Comparison of ENCODE assay signal across 18 cellular contexts in genomic region chr19:52142001-52142595, GRCh38. TPM values are rescaled to one million over a fixed set of nuclear protein-coding genes. Genes with fewer than 3 reads are reported as not detected.
DNase-seq lines count a peak whose midpoint lies in the region; ATAC-seq, FAIRE-seq and TF ChIP-seq lines count a peak whose summit lies in the region.
"Had no signal": no experiment of that assay in that cellular context is flagged by ENCODE, and none has a peak within 500 bp of the region (broad histone marks: within the 10 kb centered on the region; RNA-seq: fewer than 3 reads in every experiment).

No MANE protein-coding gene starts in this region.

- TF ChIP-seq CTCF in K562 (IDR thresholded peaks at IDR 0.05 in 2 of 3, conservative IDR thresholded peaks at IDR 0.05 in 1 of 3; ENCODE audit: insufficient read depth in 2 of 3, low read depth in 1 of 3, low read length in 3 of 3) = no peak
- no peak for TF ChIP-seq CTCF in mesothelial cell of epicardium (IDR thresholded peaks at IDR 0.05; ENCODE audit: unreplicated experiment)
- TF ChIP-seq CTCF in transverse colon (IDR thresholded peaks at IDR 0.05) = no peak

- H4K20me1 ChIP-seq in K562 (replicated peaks; ENCODE audit: control insufficient read depth, insufficient read depth, low read length) = no peaks in the 10 kb centered on the region

- H2AFZ ChIP-seq in K562 (ENCODE audit: low read depth, low read length) = no peak overlapping the region

- peaks cover 24% of the 10 kb centered on the region for H3K79me2 ChIP-seq in K562 (ENCODE audit: control insufficient read depth, insufficient read depth, low read length)

- ATAC-seq in K562 (no peak), GM18867 (IDR thresholded peaks at IDR 0.05; ENCODE audit: unreplicated experiment) (no peak)
- ATAC-seq: HCT116 had no signal

- no peaks in the 10 kb centered on the region for H3K9me1 ChIP-seq in K562 (ENCODE audit: control insufficient read depth, insufficient read depth, low read length)

- no peak overlapping the region for H3K9ac ChIP-seq in K562 (ENCODE audit: insufficient read depth in 1 of 2, low read depth in 2 of 2, low read length in 2 of 2)
- H3K9ac ChIP-seq: KMS-11 had no signal

- intact Hi-C loops in K562 (cut with micrococcal nuclease) = loop anchor here (5.0 kb wide), 1 partner anchor 45 kb away; no protein-coding TSS in a partner anchor
- intact Hi-C loops in transverse colon (cut with DNase I; ENCODE audit: low total_unique reads) = no loop called here

- DNase-seq in ELF-1 (ENCODE audit: low read depth, low spot score) = peak; percentile 2
- DNase-seq in OCI-M1 (lab: John Stamatoyannopoulos, UW) = peak; percentile 12
- DNase-seq in K562 (ENCODE audit: extremely low read depth in 1 of 4, low spot score in 3 of 4) = peak in 1 of 4 experiments; percentile 2
- DNase-seq in mesothelial cell of epicardium (ENCODE audit: low spot score in 2 of 2, unreplicated experiment in 2 of 2) = no peak
- DNase-seq in SKM-1 treated with dmso at 0.1 percent for 144 hours (lab: John Stamatoyannopoulos, UW; ENCODE audit: unreplicated experiment) = no peak
- no peak for DNase-seq in transverse colon
- no peak for DNase-seq in NCI-H2171 (lab: John Stamatoyannopoulos, UW)
- DNase-seq: CD4-positive, alpha-beta memory T cell; MG63; NCI-H1105; NCI-H1694 treated with DMSO at 0.1 percent for 48 hours; NCI-H446; SHP77 treated with DMSO at 0.1 percent for 48 hours had no signal

- H3K4me1 Mint-ChIP-seq in mesothelial cell of epicardium = peaks cover 31% of the 10 kb centered on the region

- H3K9me3 ChIP-seq in K562 (replicated peaks; ENCODE audit: control insufficient read depth, insufficient read depth, low read depth, low read length) = peaks cover 4% of the 10 kb centered on the region
- peaks cover 0 to 14% of the 10 kb centered on the region in 2 donors for H3K9me3 ChIP-seq in transverse colon

- CTCF ChIA-PET in K562 (lab: Yijun Ruan, JAX; ENCODE audit: low intra/inter-chr PET ratio) = no interaction called here

- FAIRE-seq in K562 (lab: Jason Lieb, UNC) = no peak

- H3K4me3 ChIP-seq in K562 (no peak overlapping the region), transverse colon (no peak overlapping the region)
- H3K4me3 ChIP-seq: MG63 had no signal

- POLR2A ChIA-PET in K562 (lab: Yijun Ruan, JAX) = no interaction called here

- no peak for TF ChIP-seq RAD21 in K562 (CRISPR knock-in tag; conservative IDR thresholded peaks at IDR 0.05 in 1 of 2, IDR thresholded peaks at IDR 0.05 in 1 of 2)

- 0% methylated on average over 3 of the region's 3 CpGs for WGBS in K562 (ENCODE audit: insufficient coverage, low coverage, missing lambda C conversion rate)
- 87% methylated on average over 3 of the region's 3 CpGs; no CpG with 5 or more reads in 1 of the 2 donors for WGBS in transverse colon (ENCODE audit: low coverage in 1 of 2), 2 donors

- H3K27ac Mint-ChIP-seq in mesothelial cell of epicardium = peak overlapping the region; percentile 67

- no peak for TF ChIP-seq POLR2A in K562 (conservative IDR thresholded peaks at IDR 0.05)
- TF ChIP-seq POLR2A in transverse colon (IDR thresholded peaks at IDR 0.05) = no peak

- peaks cover 27% of the 10 kb centered on the region for H3K9me3 Mint-ChIP-seq in mesothelial cell of epicardium

- BruUV-seq in K562 (replicated peaks; lab: Mats Ljungman, UMichigan) = no TSS peak

- no peaks in the 10 kb centered on the region for H3K27me3 Mint-ChIP-seq in mesothelial cell of epicardium (ENCODE audit: low read depth)
- H3K27me3 Mint-ChIP-seq: B cell; CD4-positive, alpha-beta memory T cell had no signal

- H3K27me3 ChIP-seq in K562 (ENCODE audit: control insufficient read depth in 2 of 2, insufficient read depth in 2 of 2, low read length in 2 of 2) = no peaks in the 10 kb centered on the region
- no peaks in the 10 kb centered on the region for H3K27me3 ChIP-seq in transverse colon
- H3K27me3 ChIP-seq: MG63 had no signal

- H3K36me3 Mint-ChIP-seq in mesothelial cell of epicardium = peaks cover 26% of the 10 kb centered on the region

- H3K27ac ChIP-seq in K562 (ENCODE audit: extremely low read depth, low read depth, low read length) = no peak overlapping the region
- no peak overlapping the region for H3K27ac ChIP-seq in transverse colon
- H3K27ac ChIP-seq: HL-60, KMS-11 had no signal

- H3K4me1 ChIP-seq in K562 (replicated peaks in 1 of 2; ENCODE audit: control insufficient read depth in 2 of 2, insufficient read depth in 2 of 2, low read length in 2 of 2) (peaks cover 12% of the 10 kb centered on the region in 2 experiments; a peak in 4 of 5 replicates), transverse colon (peaks cover 0 to 17% (median 14%) of the 10 kb centered on the region in 4 donors)

- H3K36me3 ChIP-seq in K562 (ENCODE audit: control insufficient read depth, insufficient read depth, low read length) (no peaks in the 10 kb centered on the region), transverse colon (no peaks in the 10 kb centered on the region)
- H3K36me3 ChIP-seq: MG63 had no signal

- in situ Hi-C loops in K562 (cut with MboI) = no loop called here
- in situ Hi-C loops in transverse colon (cut with MboI; ENCODE audit: low pct_ligation_motif_present in 1 of 4, low pct_unique_long_range_greater_than_20kb in 1 of 4, low sequenced_read_pairs in 3 of 4) = loop anchor here in 2 of 4 donors (5.0 to 10.0 kb wide), 2 partner anchors 93 to 95 kb away; no protein-coding TSS in a partner anchor

- no peak overlapping the region for H3K4me2 ChIP-seq in K562 (ENCODE audit: insufficient read depth, low read length)
- H3K4me2 ChIP-seq: KMS-11 had no signal

- TF ChIP-seq EP300 in K562 (IDR thresholded peaks at IDR 0.05; ENCODE audit: low read length) = no peak
- TF ChIP-seq EP300 in transverse colon (IDR thresholded peaks at IDR 0.05; ENCODE audit: low read depth) = no peak

- no peak overlapping the region for H3K4me3 Mint-ChIP-seq in mesothelial cell of epicardium
- H3K4me3 Mint-ChIP-seq: B cell had no signal

RNA-seq across cellular contexts. Expression of gene ZNF616, which starts 2.4 kb away (rescaled TPM):
- 9.9 and 32.8 TPM in 2 replicates for total RNA-seq in K562 (2011; cell fraction: chromatin; rRNA removed; ENCODE audit: low replicate concordance)
- total RNA-seq in K562 (2011; cell fraction: nucleolus; rRNA removed) = 5.2 and 7.9 TPM in 2 replicates
- 8.8 and 10.0 TPM in 2 replicates for total RNA-seq in K562 (2011; cell fraction: nucleoplasm; rRNA removed)
- total RNA-seq in K562 (2014; rRNA removed) (4.7 and 4.9 TPM in 2 replicates), K562 (2014; rRNA removed; fragmentation: Illumina TruSeq; extraction: Trizol) (13.0 and 16.1 TPM in 2 replicates), K562 (2015; rRNA removed; fragmentation: Illumina TruSeq; extraction: Trizol) (10.9 and 11.1 TPM in 2 replicates), K562 (2021) (9.4 and 9.6 TPM in 2 replicates), mesothelial cell of epicardium (19.1 to 21.7 TPM (median 19.8 TPM) in 3 replicates), transverse colon (1 to 10 TPM; 2.2 to 8.4 (median 7.2) TPM)
- polyA plus RNA-seq in K562 (2011; rRNA removed) (6.7 and 6.9 TPM in 2 replicates), K562 (2014; fragmentation: Illumina TruSeq; extraction: Trizol) (9.2 and 11.2 TPM in 2 replicates), K562 (2014; fragmentation: Nextera tagmentation; extraction: Ambion mirVana) (1 to 10 TPM; 3.4 to 6.5 TPM), K562 (2014; rRNA removed) (3.7 and 5.0 TPM in 2 replicates)
- polyA plus RNA-seq in K562 (2011; cell fraction: cytosol; rRNA removed) = 1.6 and 2.6 TPM in 2 replicates
- polyA plus RNA-seq in K562 (2011; cell fraction: nucleus; rRNA removed) = 5.0 and 5.3 TPM in 2 replicates
- polyA plus RNA-seq in K562 (2012) = 7.7 and 8.3 TPM in 2 replicates
- polyA minus RNA-seq in K562 (2011; rRNA and poly(A)+ RNA removed) = 17.9 and 25.4 TPM in 2 replicates
- 6.1 and 9.4 TPM in 2 replicates for polyA minus RNA-seq in K562 (2011; cell fraction: cytosol; rRNA and poly(A)+ RNA removed)
- polyA minus RNA-seq in K562 (2011; cell fraction: nucleus; rRNA and poly(A)+ RNA removed) = 5.9 and 15.7 TPM in 2 replicates

RNA-seq across cellular contexts. Expression of gene ZNF836, which starts 29.3 kb away (rescaled TPM):
- total RNA-seq in K562 (2011; cell fraction: chromatin; rRNA removed; ENCODE audit: low replicate concordance) = 0.97 TPM in 1 of 2 replicates, not detected in the other
- not detected in 2 replicates for total RNA-seq in K562 (2011; cell fraction: nucleolus; rRNA removed)
- 0.15 and 0.69 TPM in 2 replicates for total RNA-seq in K562 (2011; cell fraction: nucleoplasm; rRNA removed)
- 0.20 and 0.50 TPM in 2 replicates for total RNA-seq in K562 (2014; rRNA removed)
- 0.19 and 0.69 TPM in 2 replicates for total RNA-seq in K562 (2014; rRNA removed; fragmentation: Illumina TruSeq; extraction: Trizol)
- 0.15 and 0.65 TPM in 2 replicates for total RNA-seq in K562 (2015; rRNA removed; fragmentation: Illumina TruSeq; extraction: Trizol)
- total RNA-seq in K562 (2021) = 0.51 and 0.78 TPM in 2 replicates
- not detected in 2 replicates for polyA plus RNA-seq in K562 (2011; rRNA removed)
- polyA plus RNA-seq in K562 (2011; cell fraction: cytosol; rRNA removed) = 0.21 TPM in 1 of 2 replicates, not detected in the other
- polyA plus RNA-seq in K562 (2011; cell fraction: nucleus; rRNA removed) = 0.18 TPM in 1 of 2 replicates, not detected in the other
- polyA plus RNA-seq in K562 (2012) = 0.68 and 1.7 TPM in 2 replicates
- polyA plus RNA-seq in K562 (2014; fragmentation: Illumina TruSeq; extraction: Trizol) = 0.67 and 1.1 TPM in 2 replicates
- polyA plus RNA-seq in K562 (2014; fragmentation: Nextera tagmentation; extraction: Ambion mirVana) = under 1 TPM; 0.24 to 0.64 TPM
- not detected in 2 replicates for polyA plus RNA-seq in K562 (2014; rRNA removed)
- polyA minus RNA-seq in K562 (2011; rRNA and poly(A)+ RNA removed) = 0.06 TPM in 1 of 2 replicates, not detected in the other
- polyA minus RNA-seq in K562 (2011; cell fraction: cytosol; rRNA and poly(A)+ RNA removed) = not detected in 2 replicates
- polyA minus RNA-seq in K562 (2011; cell fraction: nucleus; rRNA and poly(A)+ RNA removed) = not detected in 2 replicates
- total RNA-seq in mesothelial cell of epicardium = 17.4 to 21.2 TPM (median 19.1 TPM) in 3 replicates
- 10 to 100 TPM in 2 of 4 donors, 1 to 10 TPM in 2; 5.6 to 17.8 (median 8.7) TPM for total RNA-seq in transverse colon

RNA-seq across cellular contexts. Expression of gene ZNF841, which starts 46.5 kb away (rescaled TPM):
- 29.3 and 113 TPM in 2 replicates for total RNA-seq in K562 (2011; cell fraction: chromatin; rRNA removed; ENCODE audit: low replicate concordance)
- total RNA-seq in K562 (2011; cell fraction: nucleolus; rRNA removed) = 15.5 and 20.5 TPM in 2 replicates
- total RNA-seq in K562 (2011; cell fraction: nucleoplasm; rRNA removed) = 31.7 and 32.9 TPM in 2 replicates
- total RNA-seq in K562 (2014; rRNA removed) = 5.5 and 8.2 TPM in 2 replicates
- total RNA-seq in K562 (2014; rRNA removed; fragmentation: Illumina TruSeq; extraction: Trizol) = 16.4 and 17.1 TPM in 2 replicates
- total RNA-seq in K562 (2015; rRNA removed; fragmentation: Illumina TruSeq; extraction: Trizol) = 11.7 and 12.4 TPM in 2 replicates
- 10.1 and 11.0 TPM in 2 replicates for total RNA-seq in K562 (2021)
- 11.1 and 13.5 TPM in 2 replicates for polyA plus RNA-seq in K562 (2011; rRNA removed)
- 6.8 and 6.9 TPM in 2 replicates for polyA plus RNA-seq in K562 (2011; cell fraction: cytosol; rRNA removed)
- 20.7 and 23.8 TPM in 2 replicates for polyA plus RNA-seq in K562 (2011; cell fraction: nucleus; rRNA removed)
- polyA plus RNA-seq in K562 (2012) = 6.1 and 13.4 TPM in 2 replicates
- 11.9 and 12.2 TPM in 2 replicates for polyA plus RNA-seq in K562 (2014; fragmentation: Illumina TruSeq; extraction: Trizol)
- 1 to 10 TPM; 3.1 to 5.4 TPM for polyA plus RNA-seq in K562 (2014; fragmentation: Nextera tagmentation; extraction: Ambion mirVana)
- 5.1 and 8.3 TPM in 2 replicates for polyA plus RNA-seq in K562 (2014; rRNA removed)
- 20.7 and 24.7 TPM in 2 replicates for polyA minus RNA-seq in K562 (2011; rRNA and poly(A)+ RNA removed)
- 9.6 and 12.1 TPM in 2 replicates for polyA minus RNA-seq in K562 (2011; cell fraction: cytosol; rRNA and poly(A)+ RNA removed)
- 10.4 and 17.8 TPM in 2 replicates for polyA minus RNA-seq in K562 (2011; cell fraction: nucleus; rRNA and poly(A)+ RNA removed)
- total RNA-seq in mesothelial cell of epicardium = 36.4 to 40.5 TPM (median 37.9 TPM) in 3 replicates
- total RNA-seq in transverse colon = 10 to 100 TPM; 15.7 to 23.7 (median 21.1) TPM

RNA-seq across cellular contexts. Expression of gene PPP2R1A, which starts 47.8 kb away (rescaled TPM):
- 81.8 and 144 TPM in 2 replicates for total RNA-seq in K562 (2011; cell fraction: chromatin; rRNA removed; ENCODE audit: low replicate concordance)
- 101 and 118 TPM in 2 replicates for total RNA-seq in K562 (2011; cell fraction: nucleolus; rRNA removed)
- total RNA-seq in K562 (2011; cell fraction: nucleoplasm; rRNA removed) = 97.3 and 106 TPM in 2 replicates
- total RNA-seq in K562 (2014; rRNA removed) = 70.1 and 109 TPM in 2 replicates
- total RNA-seq in K562 (2014; rRNA removed; fragmentation: Illumina TruSeq; extraction: Trizol) = 57.1 and 82.6 TPM in 2 replicates
- total RNA-seq in K562 (2015; rRNA removed; fragmentation: Illumina TruSeq; extraction: Trizol) = 60.4 and 62.8 TPM in 2 replicates
- total RNA-seq in K562 (2021) = 203 and 211 TPM in 2 replicates
- polyA plus RNA-seq in K562 (2011; rRNA removed) = 76.1 and 136 TPM in 2 replicates
- 94.5 and 135 TPM in 2 replicates for polyA plus RNA-seq in K562 (2011; cell fraction: cytosol; rRNA removed)
- 73.6 and 105 TPM in 2 replicates for polyA plus RNA-seq in K562 (2011; cell fraction: nucleus; rRNA removed)
- 164 and 276 TPM in 2 replicates for polyA plus RNA-seq in K562 (2012)
- 151 and 153 TPM in 2 replicates for polyA plus RNA-seq in K562 (2014; fragmentation: Illumina TruSeq; extraction: Trizol)
- polyA plus RNA-seq in K562 (2014; fragmentation: Nextera tagmentation; extraction: Ambion mirVana) = 10 to 100 TPM; 10.1 to 16.0 TPM
- 64.3 and 73.6 TPM in 2 replicates for polyA plus RNA-seq in K562 (2014; rRNA removed)
- polyA minus RNA-seq in K562 (2011; rRNA and poly(A)+ RNA removed) = 119 and 129 TPM in 2 replicates
- polyA minus RNA-seq in K562 (2011; cell fraction: cytosol; rRNA and poly(A)+ RNA removed) = 148 and 155 TPM in 2 replicates
- polyA minus RNA-seq in K562 (2011; cell fraction: nucleus; rRNA and poly(A)+ RNA removed) = 49.5 and 68.0 TPM in 2 replicates
- total RNA-seq in mesothelial cell of epicardium = 308 to 331 TPM (median 314 TPM) in 3 replicates
- total RNA-seq in transverse colon = 100 to 1,000 TPM; 179 to 315 (median 227) TPM

Comparison
In these comparisons a context has a peak if more than half of its experiments do, and no peak if none do; other contexts are left out.
1. DNase-seq: peak in ELF-1 (single experiment) and OCI-M1 (single experiment); none in mesothelial cell of epicardium (0 of 2), SKM-1 treated with dmso at 0.1 percent for 144 hours (single experiment), transverse colon (single experiment) and NCI-H2171 (single experiment).